19 cellular contexts compared by ENCODE assay signal in genomic region chrX:13498220-13498619, GRCh38.
"Had no signal": no experiment of that assay in that cellular context is flagged by ENCODE, and none has a peak within 500 bp of the region (broad histone marks: within the 10 kb centered on the region; RNA-seq: fewer than 3 reads in every experiment).

No MANE protein-coding gene starts in this region.

- H3K27me3 ChIP-seq: foreskin keratinocyte, right atrium auricular region, sigmoid colon, stomach, transverse colon had no signal

- H3K4me1 ChIP-seq: foreskin keratinocyte, left ventricle myocardium inferior, lower lobe of right lung, right atrium auricular region, sigmoid colon, stomach, transverse colon had no signal

- H3K4me3 ChIP-seq: left ventricle myocardium inferior, lower lobe of right lung, right atrium auricular region, sigmoid colon, skin epidermis, stomach, thoracic aorta, transverse colon had no signal

- H3K36me3 ChIP-seq: left ventricle myocardium inferior, lower lobe of right lung, right atrium auricular region, sigmoid colon, stomach, thoracic aorta, transverse colon had no signal

- ATAC-seq: foreskin keratinocyte, left cardiac atrium, lower lobe of right lung, natural killer cell had no signal

- H3K9me3 ChIP-seq: left ventricle myocardium inferior, lower lobe of right lung, right atrium auricular region, sigmoid colon, stomach, thoracic aorta, transverse colon had no signal

- H3K27ac ChIP-seq: foreskin keratinocyte, left ventricle myocardium inferior, lower lobe of right lung, right atrium auricular region, sigmoid colon, skin epidermis, stomach, thoracic aorta, transverse colon had no signal

- DNase-seq: effector CD4-positive, alpha-beta T cell; endodermal cell; erythroblast; foreskin keratinocyte; immature natural killer cell; left cardiac atrium; left ventricle myocardium inferior; lower lobe of right lung; natural killer cell; posterior cingulate gyrus; sigmoid colon; stimulated activated naive CD4-positive, alpha-beta T cell; stomach; substantia nigra; transverse colon had no signal

- FAIRE-seq: keratinocyte had no signal
